In genomic region chr12:8949525-8950286, GRCh38 we compare ENCODE assay signal across 1 cellular context.
TF ChIP-seq lines count a peak whose summit lies in the region.

Gene M6PR (minus strand): TSS chr12:8949645. CDS start chr12:8946404, 3,241 bp downstream.

TF ChIP-seq in K562, 482 proteins besides CTCF, POLR2A, EP300 and RAD21 (continued from another document and continues in another):
- TF ChIP-seq RB1 (IDR thresholded peaks at IDR 0.05; ENCODE audit: low read depth), result no peak
- TF ChIP-seq CBX1 (IDR thresholded peaks at IDR 0.05; ENCODE audit: low read depth), result peak; percentile 36; the same call in 1 of the 2 replicates
- no peak for TF ChIP-seq PHF21A (IDR thresholded peaks at IDR 0.05; ENCODE audit: borderline replicate concordance, low read depth)
- no peak for TF ChIP-seq WHSC1 (IDR thresholded peaks at IDR 0.05; ENCODE audit: low read length)
- TF ChIP-seq HOMEZ (CRISPR knock-in tag; IDR thresholded peaks at IDR 0.05), result no peak
- no peak for TF ChIP-seq BACH1 (tag; IDR thresholded peaks at IDR 0.05)
- TF ChIP-seq ZNF253 (CRISPR knock-in tag; conservative IDR thresholded peaks at IDR 0.05), result no peak
- peak; percentile 66 for TF ChIP-seq RBBP5 (IDR thresholded peaks at IDR 0.05; ENCODE audit: borderline replicate concordance, insufficient read depth, low read length, poor library complexity, severe bottlenecking)
- peak; percentile 89 for TF ChIP-seq USF1 (CRISPR knock-in tag; IDR thresholded peaks at IDR 0.05)
- TF ChIP-seq NCOA1 (IDR thresholded peaks at IDR 0.05; ENCODE audit: low read depth), result no peak
- peak; percentile 79 for TF ChIP-seq EP400 (IDR thresholded peaks at IDR 0.05)
- no peak for TF ChIP-seq PRPF4 (IDR thresholded peaks at IDR 0.05; ENCODE audit: insufficient read depth, low read depth, low read length, poor library complexity, severe bottlenecking)
- TF ChIP-seq RBM39 (optimal IDR thresholded peaks at IDR 0.05; ENCODE audit: low read depth, low read length), result no peak
- TF ChIP-seq PHF8 (IDR thresholded peaks at IDR 0.05; ENCODE audit: borderline replicate concordance, low read length), result peak; percentile 68; the same call in 1 of the 2 replicates
- TF ChIP-seq GTF2B (IDR thresholded peaks at IDR 0.05; ENCODE audit: extremely low read depth, insufficient read length), result no peak
- peak; percentile 37 for TF ChIP-seq DACH1 (IDR thresholded peaks at IDR 0.05; ENCODE audit: partially characterized antibody)
- TF ChIP-seq ZNF280A (IDR thresholded peaks at IDR 0.05; ENCODE audit: low read depth, partially characterized antibody), result no peak
- TF ChIP-seq IRF1 (CRISPR knock-in tag; IDR thresholded peaks at IDR 0.05; ENCODE audit: borderline replicate concordance), result no peak
- TF ChIP-seq ZNF507 (tag; conservative IDR thresholded peaks at IDR 0.05), result no peak
- no peak for TF ChIP-seq HDAC3 (IDR thresholded peaks at IDR 0.05; ENCODE audit: borderline replicate concordance, partially characterized antibody)
- TF ChIP-seq HCFC1 (IDR thresholded peaks at IDR 0.05; ENCODE audit: low read depth, low read length), result peak; percentile 90
- TF ChIP-seq ZFP1 (CRISPR knock-in tag; IDR thresholded peaks at IDR 0.05), result no peak
- no peak; the same call in 1 of the 2 replicates for TF ChIP-seq SMARCE1 (IDR thresholded peaks at IDR 0.05)
- TF ChIP-seq ZFX (CRISPR knock-in tag; IDR thresholded peaks at IDR 0.05), result peak; percentile 49; the same call in 1 of the 2 replicates
- 0 out of 2 replicates have a peak, but pooled peaks have one; percentile 29 for TF ChIP-seq RREB1 (CRISPR knock-in tag; IDR thresholded peaks at IDR 0.05)
- peak; percentile 95 for TF ChIP-seq ELF1 (tag; IDR thresholded peaks at IDR 0.05)
- no peak for TF ChIP-seq SMAD2 (IDR thresholded peaks at IDR 0.05; ENCODE audit: low read depth, low read length)
- TF ChIP-seq MCM7 (IDR thresholded peaks at IDR 0.05), result no peak
- no peak for TF ChIP-seq SMARCB1 (IDR thresholded peaks at IDR 0.05; ENCODE audit: insufficient read length, low read depth)
- TF ChIP-seq SPI1 (IDR thresholded peaks at IDR 0.05; ENCODE audit: borderline replicate concordance, low read depth, low read length), result peak; percentile 57
- peak; percentile 81 for TF ChIP-seq MAX (CRISPR knock-in tag; IDR thresholded peaks at IDR 0.05)
- TF ChIP-seq FOXJ2 (tag; IDR thresholded peaks at IDR 0.05), result 0 out of 2 replicates have a peak, but pooled peaks have one; percentile 13
- TF ChIP-seq CTCFL (IDR thresholded peaks at IDR 0.05; ENCODE audit: borderline replicate concordance, insufficient read depth, low read depth, low read length, poor library complexity, severe bottlenecking), result peak; percentile 13
- TF ChIP-seq CREM (IDR thresholded peaks at IDR 0.05; ENCODE audit: low read depth), result peak; percentile 96
- no peak for TF ChIP-seq ZHX1 (conservative IDR thresholded peaks at IDR 0.05; ENCODE audit: low read length)
- TF ChIP-seq RBM14 (IDR thresholded peaks at IDR 0.05; ENCODE audit: borderline replicate concordance, insufficient read depth, low read depth, low read length), result no peak
- peak; percentile 54; the same call in 1 of the 2 replicates for TF ChIP-seq ZBTB7A (IDR thresholded peaks at IDR 0.05; ENCODE audit: borderline replicate concordance, control insufficient read depth, low read depth, low read length)
- TF ChIP-seq ZNF445 (CRISPR knock-in tag; IDR thresholded peaks at IDR 0.05; ENCODE audit: low read depth), result no peak
- no peak for TF ChIP-seq ZBTB8A (IDR thresholded peaks at IDR 0.05; ENCODE audit: partially characterized antibody)
- TF ChIP-seq KHSRP (IDR thresholded peaks at IDR 0.05), result no peak
- TF ChIP-seq SAP30 (IDR thresholded peaks at IDR 0.05; ENCODE audit: borderline replicate concordance, insufficient read depth, low read depth, low read length, poor library complexity, severe bottlenecking), result peak; percentile 32
- no peak for TF ChIP-seq ZBED1 (IDR thresholded peaks at IDR 0.05)
- peak; percentile 60; the same call in 1 of the 2 replicates for TF ChIP-seq LCOR (CRISPR knock-in tag; IDR thresholded peaks at IDR 0.05)
- TF ChIP-seq ZNF766 (CRISPR knock-in tag; conservative IDR thresholded peaks at IDR 0.05), result no peak
- no peak for TF ChIP-seq BRD4 (IDR thresholded peaks at IDR 0.05)
- TF ChIP-seq RBM34 (IDR thresholded peaks at IDR 0.05; ENCODE audit: borderline replicate concordance, insufficient read depth, low read length), result no peak
- TF ChIP-seq SP2 (IDR thresholded peaks at IDR 0.05; ENCODE audit: extremely low read depth, low read depth, low read length, poor library complexity, severe bottlenecking), result no peak
- TF ChIP-seq ESRRB (CRISPR knock-in tag; IDR thresholded peaks at IDR 0.05; ENCODE audit: borderline replicate concordance), result no peak
- 0 out of 2 replicates have a peak, but pooled peaks have one; percentile 36 for TF ChIP-seq TAF7 (tag; IDR thresholded peaks at IDR 0.05)
- TF ChIP-seq KLF6 (CRISPR knock-in tag; IDR thresholded peaks at IDR 0.05; ENCODE audit: borderline replicate concordance), result no peak
- no peak for TF ChIP-seq TRIM28 (IDR thresholded peaks at IDR 0.05)
